Comparison of ENCODE assay signal across 32 cellular contexts in the genomic region with DNA sequence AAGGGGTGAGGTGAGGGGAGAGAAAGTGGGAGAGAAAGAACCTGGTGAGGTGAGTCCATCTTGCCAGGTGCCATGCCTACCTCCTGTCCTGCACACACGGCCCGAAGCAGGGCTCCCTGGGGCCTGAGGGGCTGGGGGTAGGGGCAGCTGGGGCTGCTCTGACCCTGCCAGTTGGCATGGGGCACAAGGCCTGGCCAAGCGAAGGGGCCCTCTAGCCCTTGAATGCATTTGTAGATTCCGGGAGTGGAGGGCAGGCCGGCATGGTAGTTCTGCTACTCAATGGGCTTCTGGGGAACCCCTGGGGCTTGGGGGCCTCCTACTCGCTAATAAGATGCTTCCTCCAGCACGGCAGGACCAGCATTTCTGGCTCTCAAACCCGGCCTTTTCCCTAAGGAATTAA. TPM values are rescaled to one million over a fixed set of nuclear protein-coding genes. Genes with fewer than 3 reads are reported as not detected.
A peak's percentile ranks its signal among the peaks of the same experiment; 100 is the strongest.
DNase-seq lines count a peak whose midpoint lies in the region; ATAC-seq and TF ChIP-seq lines count a peak whose summit lies in the region.
"Had no signal": no experiment of that assay in that cellular context is flagged by ENCODE, and none has a peak within 500 bp of the region (broad histone marks: within the 10 kb centered on the region; RNA-seq: fewer than 3 reads in every experiment).

No MANE protein-coding gene starts in this region.

- WGBS in heart right ventricle, 2 donors, result 40 to 41% methylated on average over 8 of the region's 8 CpGs
- WGBS in tibial nerve, 2 donors, result 31 to 37% methylated on average over 6 to 8 of the region's 8 CpGs

- H2AFZ ChIP-seq in osteoblast (ENCODE audit: low read length), result no peak overlapping the region

- no peak for TF ChIP-seq EP300 in tibial nerve (IDR thresholded peaks at IDR 0.05)

- POLR2A ChIA-PET in activated CD4-positive, alpha-beta memory T cell treated with anti-CD3 and anti-CD28 coated beads, Interleukin-2, amount 10 ng/mL, durations not matched to agents 7 days and 5 days (lab: Charles Lee), result no interaction called here

- H3K79me2 ChIP-seq in osteoblast (ENCODE audit: insufficient read depth, low read length), result no peaks in the 10 kb centered on the region

- in situ Hi-C loops in brain microvascular endothelial cell (cut with HindIII; ENCODE audit: low pct_ligation_motif_present, low sequenced_read_pairs), result loop anchor here (25.0 kb wide), 1 partner anchor 347 kb away; no protein-coding TSS in a partner anchor

- DNase-seq in left cardiac atrium (peak; percentile 3), heart right ventricle (no peak), coronary artery (ENCODE audit: low spot score) (peak; percentile 55), osteoblast (ENCODE audit: insufficient read length, low spot score, missing footprints) (peak; percentile 81), tibial nerve (ENCODE audit: low spot score in 2 of 2) (no peak), brain microvascular endothelial cell (no peak)
- no peak for DNase-seq in activated CD4-positive, alpha-beta memory T cell treated with anti-CD3 and anti-CD28 coated beads, Interleukin-2, amount 10 ng/mL, durations not matched to agents 7 days and 5 days
- DNase-seq: activated CD4-positive, alpha-beta T cell treated with anti-CD3 and anti-CD28 coated beads, Interleukin-2, amount 50 U/mL, for 4 hours; activated naive CD8-positive, alpha-beta T cell treated with anti-CD3 and anti-CD28 coated beads for 36 hours; NCI-H1105; NCI-H1930; NCI-H526 treated with DMSO at 0.1 percent for 48 hours; stimulated activated CD4-positive, alpha-beta T cell treated with anti-CD3 and anti-CD28 coated beads, Interleukin-4, amount 100 ng/mL, for 1 hour; T-helper 17 cell; trophoblast cell had no signal

- H4K20me1 ChIP-seq in osteoblast (ENCODE audit: insufficient read depth, low read length), result no peaks in the 10 kb centered on the region

- no peaks in the 10 kb centered on the region for H3K9me3 ChIP-seq in heart right ventricle
- H3K9me3 ChIP-seq in osteoblast (ENCODE audit: low read depth, low read length), result no peaks in the 10 kb centered on the region
- no peaks in the 10 kb centered on the region for H3K9me3 ChIP-seq in tibial nerve
- H3K9me3 ChIP-seq: ascending aorta, BLaER1 had no signal

- peaks cover 2% of the 10 kb centered on the region for H3K4me1 Mint-ChIP-seq in activated CD4-positive, alpha-beta memory T cell treated with anti-CD3 and anti-CD28 coated beads, Interleukin-2, amount 10 ng/mL, durations not matched to agents 7 days and 5 days

- peaks cover 4 to 68% (median 31%) of the 10 kb centered on the region in 9 donors for H3K4me1 ChIP-seq in heart right ventricle
- H3K4me1 ChIP-seq in osteoblast (ENCODE audit: insufficient read depth, low read length), result no peaks in the 10 kb centered on the region
- H3K4me1 ChIP-seq in tibial nerve, result peaks cover 0 to 75% (median 28%) of the 10 kb centered on the region in 4 donors

- H3K27ac Mint-ChIP-seq in activated CD4-positive, alpha-beta memory T cell treated with anti-CD3 and anti-CD28 coated beads, Interleukin-2, amount 10 ng/mL, durations not matched to agents 7 days and 5 days, result no peak overlapping the region
- H3K27ac Mint-ChIP-seq: activated naive CD8-positive, alpha-beta T cell treated with anti-CD3 and anti-CD28 coated beads for 36 hours; activated T-helper 2 cell treated with anti-CD3 and anti-CD28 coated beads, Interferon-gamma antibody, Interleukin-2, Interleukin-4, amounts not matched to agents 10 μg/mL and 5 μg/mL and 100 μg/mL, durations not matched to agents 14 hours and 24 hours and 36 hours; endodermal cell; nephron; T-helper 17 cell had no signal

- H3K36me3 ChIP-seq in heart right ventricle, result peaks cover 0 to 6% (median 0%) of the 10 kb centered on the region in 9 donors
- H3K36me3 ChIP-seq in osteoblast (ENCODE audit: insufficient read depth, low read length), result no peaks in the 10 kb centered on the region
- peaks cover 0 to under 1% (median 0%) of the 10 kb centered on the region in 3 donors for H3K36me3 ChIP-seq in tibial nerve
- no peaks in the 10 kb centered on the region for H3K36me3 ChIP-seq in brain microvascular endothelial cell (replicated peaks)
- H3K36me3 ChIP-seq: BLaER1 had no signal

- H3K9me3 Mint-ChIP-seq in activated CD4-positive, alpha-beta memory T cell treated with anti-CD3 and anti-CD28 coated beads, Interleukin-2, amount 10 ng/mL, durations not matched to agents 7 days and 5 days, result no peaks in the 10 kb centered on the region
- H3K9me3 Mint-ChIP-seq: activated naive CD8-positive, alpha-beta T cell treated with anti-CD3 and anti-CD28 coated beads for 36 hours; activated T-helper 2 cell treated with anti-CD3 and anti-CD28 coated beads, Interferon-gamma antibody, Interleukin-2, Interleukin-4, amounts not matched to agents 10 μg/mL and 5 μg/mL and 100 μg/mL, durations not matched to agents 14 hours and 24 hours and 36 hours; endodermal cell; nephron had no signal

- TF ChIP-seq POLR2A in tibial nerve (IDR thresholded peaks at IDR 0.05), result no peak

- intact Hi-C loops in left cardiac atrium (cut with DNase I), result loop anchor here in 1 of 2 donors (10.0 kb wide), 1 partner anchor 339 kb away; no protein-coding TSS in a partner anchor
- intact Hi-C loops in heart right ventricle (cut with DNase I), result loop anchor here in 8 of 10 donors (5.0 to 10.0 kb wide), 8 partner anchors 217 to 357 kb away; no protein-coding TSS in a partner anchor

- no peak for TF ChIP-seq CTCF in heart right ventricle (IDR thresholded peaks at IDR 0.05)
- no peak for TF ChIP-seq CTCF in coronary artery (IDR thresholded peaks at IDR 0.05)
- TF ChIP-seq CTCF in osteoblast (IDR thresholded peaks at IDR 0.05; ENCODE audit: extremely low read depth, low read depth, low read length), result no peak
- TF ChIP-seq CTCF in tibial nerve (IDR thresholded peaks at IDR 0.05), result no peak
- TF ChIP-seq CTCF in brain microvascular endothelial cell (IDR thresholded peaks at IDR 0.05; ENCODE audit: low read depth, low read length, missing control alignments), result no peak

- H3K27ac ChIP-seq in heart right ventricle, result peak overlapping the region in 1 of 10 donors; percentile 84
- peak overlapping the region; percentile 63 to 100 for H3K27ac ChIP-seq in coronary artery
- no peak overlapping the region for H3K27ac ChIP-seq in osteoblast (ENCODE audit: low read depth, low read length)
- H3K27ac ChIP-seq in tibial nerve, result peak overlapping the region in 3 of 4 donors; percentile 78 to 95 (median 94)
- H3K27ac ChIP-seq in brain microvascular endothelial cell, result no peak overlapping the region
- H3K27ac ChIP-seq: BLaER1 had no signal

- CTCF ChIA-PET in activated CD4-positive, alpha-beta memory T cell treated with anti-CD3 and anti-CD28 coated beads, Interleukin-2, amount 10 ng/mL, durations not matched to agents 7 days and 5 days (lab: Charles Lee), result no interaction called here

- H3K4me2 ChIP-seq in osteoblast (ENCODE audit: insufficient read depth, low read length), result no peak overlapping the region
- H3K4me2 ChIP-seq: BLaER1 had no signal

- H3K4me3 Mint-ChIP-seq in activated CD4-positive, alpha-beta memory T cell treated with anti-CD3 and anti-CD28 coated beads, Interleukin-2, amount 10 ng/mL, durations not matched to agents 7 days and 5 days, result no peak overlapping the region
- H3K4me3 Mint-ChIP-seq: activated naive CD8-positive, alpha-beta T cell treated with anti-CD3 and anti-CD28 coated beads for 36 hours; endodermal cell; T-helper 17 cell had no signal

- peaks cover 14% of the 10 kb centered on the region for H3K27me3 Mint-ChIP-seq in activated CD4-positive, alpha-beta memory T cell treated with anti-CD3 and anti-CD28 coated beads, Interleukin-2, amount 10 ng/mL, durations not matched to agents 7 days and 5 days

- H3K36me3 Mint-ChIP-seq in activated CD4-positive, alpha-beta memory T cell treated with anti-CD3 and anti-CD28 coated beads, Interleukin-2, amount 10 ng/mL, durations not matched to agents 7 days and 5 days (ENCODE audit: low read depth), result no peaks in the 10 kb centered on the region
- H3K36me3 Mint-ChIP-seq: activated naive CD8-positive, alpha-beta T cell treated with anti-CD3 and anti-CD28 coated beads for 36 hours had no signal

- H3K27me3 ChIP-seq in heart right ventricle (peaks cover 17 to 87% (median 67%) of the 10 kb centered on the region in 7 donors), osteoblast (ENCODE audit: insufficient read depth, low read length) (peaks cover 5% of the 10 kb centered on the region), tibial nerve (peaks cover 0 to 73% of the 10 kb centered on the region in 2 donors), brain microvascular endothelial cell (replicated peaks) (peaks cover 70% of the 10 kb centered on the region)
- H3K27me3 ChIP-seq: ascending aorta had no signal

- no peak for ATAC-seq in left cardiac atrium
- no peak for ATAC-seq in heart right ventricle
- no peak for ATAC-seq in HG02970 (IDR thresholded peaks at IDR 0.05; ENCODE audit: low FRiP score, unreplicated experiment)
- ATAC-seq: activated CD4-positive, CD25-positive, alpha-beta regulatory T cell treated with anti-CD3 and anti-CD28 coated beads, Interleukin-2, amount 50 U/mL, for 24 hours; esophagus mucosa; T-helper 17 cell had no signal

- H3K4me3 ChIP-seq in heart right ventricle (peak overlapping the region in 4 of 10 donors; percentile 2 to 81 (median 64)), coronary artery (peak overlapping the region; percentile 99), osteoblast (ENCODE audit: insufficient read depth, low read length) (no peak overlapping the region), tibial nerve (no peak overlapping the region), brain microvascular endothelial cell (ENCODE audit: low read depth, low read length) (no peak overlapping the region)
- H3K4me3 ChIP-seq: BLaER1, K562, lung had no signal

RNA-seq across cellular contexts. Expression of gene PRDM16, which starts 3.6 kb away (rescaled TPM):
- 1 to 10 TPM in 1 of 2 donors, under 1 TPM in 1; 0.99 to 1.2 TPM for total RNA-seq in left cardiac atrium
- 10 to 100 TPM; 11.7 to 25.9 (median 14.8) TPM for total RNA-seq in heart right ventricle
- polyA plus RNA-seq in heart right ventricle, result 10 to 100 TPM in 1 of 2 donors, 1 to 10 TPM in 1; 4.1 to 16.8 TPM
- 6.5 and 8.3 TPM in 2 replicates for total RNA-seq in osteoblast
- total RNA-seq in tibial nerve, result 10 to 100 TPM in 3 of 4 donors, 1 to 10 TPM in 1; 5.9 to 41.7 (median 11.2) TPM
- total RNA-seq in activated CD4-positive, alpha-beta memory T cell treated with anti-CD3 and anti-CD28 coated beads, Interleukin-2, amount 10 ng/mL, durations not matched to agents 7 days and 5 days, result under 1 TPM; 0.03 to 0.20 TPM
- total RNA-seq: activated T-helper 2 cell treated with anti-CD3 and anti-CD28 coated beads, Interferon-gamma antibody, Interleukin-2, Interleukin-4, amounts not matched to agents 10 μg/mL and 5 μg/mL and 100 μg/mL, durations not matched to agents 14 hours and 24 hours and 36 hours; M059J; mononuclear cell; T-helper 17 cell had no signal

RNA-seq across cellular contexts. Expression of gene ACTRT2, which starts 44.1 kb away (rescaled TPM):
- not detected for total RNA-seq in left cardiac atrium
- total RNA-seq in heart right ventricle, result not detected
- polyA plus RNA-seq in heart right ventricle, result not detected
- total RNA-seq in osteoblast, result not detected in 2 replicates
- not detected for total RNA-seq in tibial nerve
- not detected for total RNA-seq in activated CD4-positive, alpha-beta memory T cell treated with anti-CD3 and anti-CD28 coated beads, Interleukin-2, amount 10 ng/mL, durations not matched to agents 7 days and 5 days
- total RNA-seq: activated naive CD8-positive, alpha-beta T cell treated with anti-CD3 and anti-CD28 coated beads for 36 hours; activated T-helper 2 cell treated with anti-CD3 and anti-CD28 coated beads, Interferon-gamma antibody, Interleukin-2, Interleukin-4, amounts not matched to agents 10 μg/mL and 5 μg/mL and 100 μg/mL, durations not matched to agents 14 hours and 24 hours and 36 hours; ascending aorta; endodermal cell; esophagus mucosa; fibroblast of villous mesenchyme; G401; K562; lung; M059J; mononuclear cell; osteocyte; PC-3; T-helper 17 cell had no signal
- polyA plus RNA-seq: K562, keratinocyte, lung had no signal

Comparison
In these comparisons a context has a peak if more than half of its experiments do, and no peak if none do; other contexts are left out.
1. DNase-seq: peak in left cardiac atrium (single experiment), coronary artery (single experiment) and osteoblast (single experiment); none in heart right ventricle (0 of 2), tibial nerve (0 of 2), brain microvascular endothelial cell (single experiment) and activated CD4-positive, alpha-beta memory T cell treated with anti-CD3 and anti-CD28 coated beads, Interleukin-2, amount 10 ng/mL, durations not matched to agents 7 days and 5 days (single experiment).
2. H3K27ac ChIP-seq: peak in coronary artery (2 of 2) and tibial nerve (3 of 4); none in osteoblast (single experiment) and brain microvascular endothelial cell (single experiment).